ENCODE assay signal across 10 cellular contexts in genomic region chr12:11718768-11719253, GRCh38.
DNase-seq lines count a peak whose midpoint lies in the region; ATAC-seq and TF ChIP-seq lines count a peak whose summit lies in the region.
"Had no signal": no experiment of that assay in that cellular context is flagged by ENCODE, and none has a peak within 500 bp of the region (broad histone marks: within the 10 kb centered on the region; RNA-seq: fewer than 3 reads in every experiment).

No MANE protein-coding gene starts in this region.

- TF ChIP-seq EP300 in upper lobe of left lung (IDR thresholded peaks at IDR 0.05), result no peak

- TF ChIP-seq POLR2A in upper lobe of left lung (IDR thresholded peaks at IDR 0.05), result no peak

- DNase-seq in Right ventricle myocardium inferior (ENCODE audit: missing footprints), result no peak
- no peak for DNase-seq in cardiac septum (ENCODE audit: low spot score)
- DNase-seq in brain microvascular endothelial cell, result peak; percentile 85
- peak; percentile 82 for DNase-seq in iris pigment epithelial cell (ENCODE audit: low read depth)
- no peak for DNase-seq in upper lobe of left lung
- DNase-seq in stimulated activated CD8-positive, alpha-beta memory T cell treated with anti-CD3 and anti-CD28 coated beads, Interleukin-4, amount 100 ng/mL, for 48 hours, result no peak
- DNase-seq: NCI-H1092 treated with DMSO at 0.1 percent for 48 hours had no signal

- TF ChIP-seq CTCF in brain microvascular endothelial cell (IDR thresholded peaks at IDR 0.05; ENCODE audit: low read depth, low read length, missing control alignments) (no peak), upper lobe of left lung (IDR thresholded peaks at IDR 0.05) (no peak)

- H3K4me3 ChIP-seq in brain microvascular endothelial cell (ENCODE audit: low read depth, low read length) (no peak overlapping the region), upper lobe of left lung (no peak overlapping the region)

- ATAC-seq in Right ventricle myocardium inferior (peak; percentile 72), upper lobe of left lung (ENCODE audit: low FRiP score in 2 of 2) (no peak), GM21367 (IDR thresholded peaks at IDR 0.05; ENCODE audit: unreplicated experiment) (no peak), GM21723 (IDR thresholded peaks at IDR 0.05; ENCODE audit: unreplicated experiment) (no peak)

- H3K36me3 ChIP-seq in brain microvascular endothelial cell (replicated peaks) (no peaks in the 10 kb centered on the region), upper lobe of left lung (no peaks in the 10 kb centered on the region)

- 85 to 88% methylated on average over 2 to 6 of the region's 6 CpGs for WGBS in upper lobe of left lung, 2 donors

- in situ Hi-C loops in brain microvascular endothelial cell (cut with HindIII; ENCODE audit: low pct_ligation_motif_present, low sequenced_read_pairs), result no loop called here

- intact Hi-C loops in Right ventricle myocardium inferior (cut with DNase I), result no loop called here
- intact Hi-C loops in cardiac septum (cut with DNase I), result no loop called here

- H3K27ac ChIP-seq in brain microvascular endothelial cell (peak overlapping the region; percentile 92), upper lobe of left lung (peak overlapping the region in 3 of 4 donors; percentile 31 to 53 (median 36))
- H3K27ac ChIP-seq: C4-2B had no signal

- H3K4me1 ChIP-seq in upper lobe of left lung, result peaks cover 23 to 42% (median 34%) of the 10 kb centered on the region in 4 donors

- no peaks in the 10 kb centered on the region for H3K9me3 ChIP-seq in upper lobe of left lung

- H3K27me3 ChIP-seq in brain microvascular endothelial cell (replicated peaks) (no peaks in the 10 kb centered on the region), upper lobe of left lung (no peaks in the 10 kb centered on the region)

Comparison
In these comparisons a context has a peak if more than half of its experiments do, and no peak if none do; other contexts are left out.
1. DNase-seq: peak in brain microvascular endothelial cell (single experiment) and iris pigment epithelial cell (single experiment); none in Right ventricle myocardium inferior (single experiment), cardiac septum (single experiment), upper lobe of left lung (0 of 2) and stimulated activated CD8-positive, alpha-beta memory T cell treated with anti-CD3 and anti-CD28 coated beads, Interleukin-4, amount 100 ng/mL, for 48 hours (single experiment).